In the genomic region with DNA sequence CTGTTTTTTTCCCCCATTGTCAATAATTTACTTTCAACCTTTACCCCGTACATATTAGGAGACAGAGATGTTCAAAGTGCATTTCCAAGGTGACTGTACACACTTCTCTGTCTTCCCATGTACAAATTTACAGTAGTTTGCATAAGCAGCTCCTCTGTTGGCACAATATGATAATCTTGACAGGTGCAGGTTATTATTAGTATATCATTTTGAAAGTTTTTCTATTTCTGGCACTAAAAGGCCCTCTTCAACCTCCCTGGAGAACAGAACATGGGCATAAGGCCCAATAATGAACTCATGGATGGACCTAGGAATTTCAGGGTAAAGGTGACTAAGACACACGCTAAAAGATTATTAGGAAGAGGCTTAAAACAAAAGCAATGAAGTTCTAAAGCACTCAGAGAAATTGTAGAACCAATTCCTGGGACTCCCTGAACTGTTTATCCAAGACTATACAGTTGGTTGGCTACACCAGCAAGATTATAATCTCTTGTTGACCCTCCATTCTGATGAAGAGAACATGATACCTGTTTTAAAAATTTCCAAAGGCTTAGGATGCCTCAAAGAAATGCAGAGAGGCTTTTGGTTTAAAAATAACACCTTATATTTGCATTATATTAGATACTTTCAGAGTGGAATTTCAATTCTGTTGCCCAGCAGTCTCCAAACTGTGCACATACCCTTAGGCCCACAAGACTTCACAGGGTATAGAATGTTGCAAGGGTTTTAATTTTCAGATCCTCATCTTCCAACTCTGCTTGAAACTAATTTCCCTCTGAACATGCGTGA, we compare ENCODE assay signal across 1 cellular context.
TF ChIP-seq lines count a peak whose summit lies in the region.

No MANE protein-coding gene starts in this region.

TF ChIP-seq in GM23338, 12 proteins besides CTCF, POLR2A, EP300 and RAD21 (continued from another document):
- TF ChIP-seq, protein P1, sequence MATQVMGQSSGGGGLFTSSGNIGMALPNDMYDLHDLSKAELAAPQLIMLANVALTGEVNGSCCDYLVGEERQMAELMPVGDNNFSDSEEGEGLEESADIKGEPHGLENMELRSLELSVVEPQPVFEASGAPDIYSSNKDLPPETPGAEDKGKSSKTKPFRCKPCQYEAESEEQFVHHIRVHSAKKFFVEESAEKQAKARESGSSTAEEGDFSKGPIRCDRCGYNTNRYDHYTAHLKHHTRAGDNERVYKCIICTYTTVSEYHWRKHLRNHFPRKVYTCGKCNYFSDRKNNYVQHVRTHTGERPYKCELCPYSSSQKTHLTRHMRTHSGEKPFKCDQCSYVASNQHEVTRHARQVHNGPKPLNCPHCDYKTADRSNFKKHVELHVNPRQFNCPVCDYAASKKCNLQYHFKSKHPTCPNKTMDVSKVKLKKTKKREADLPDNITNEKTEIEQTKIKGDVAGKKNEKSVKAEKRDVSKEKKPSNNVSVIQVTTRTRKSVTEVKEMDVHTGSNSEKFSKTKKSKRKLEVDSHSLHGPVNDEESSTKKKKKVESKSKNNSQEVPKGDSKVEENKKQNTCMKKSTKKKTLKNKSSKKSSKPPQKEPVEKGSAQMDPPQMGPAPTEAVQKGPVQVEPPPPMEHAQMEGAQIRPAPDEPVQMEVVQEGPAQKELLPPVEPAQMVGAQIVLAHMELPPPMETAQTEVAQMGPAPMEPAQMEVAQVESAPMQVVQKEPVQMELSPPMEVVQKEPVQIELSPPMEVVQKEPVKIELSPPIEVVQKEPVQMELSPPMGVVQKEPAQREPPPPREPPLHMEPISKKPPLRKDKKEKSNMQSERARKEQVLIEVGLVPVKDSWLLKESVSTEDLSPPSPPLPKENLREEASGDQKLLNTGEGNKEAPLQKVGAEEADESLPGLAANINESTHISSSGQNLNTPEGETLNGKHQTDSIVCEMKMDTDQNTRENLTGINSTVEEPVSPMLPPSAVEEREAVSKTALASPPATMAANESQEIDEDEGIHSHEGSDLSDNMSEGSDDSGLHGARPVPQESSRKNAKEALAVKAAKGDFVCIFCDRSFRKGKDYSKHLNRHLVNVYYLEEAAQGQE (IDR thresholded peaks at IDR 0.05; ENCODE audit: unreplicated experiment), result no peak
- TF ChIP-seq JUNB (IDR thresholded peaks at IDR 0.05; ENCODE audit: unreplicated experiment) (no peak), ZNF331 (CRISPR knock-in tag; IDR thresholded peaks at IDR 0.05; ENCODE audit: low read depth) (no peak), NANOG (IDR thresholded peaks at IDR 0.05; ENCODE audit: borderline replicate concordance) (no peak), EZH2phosphoT487 (IDR thresholded peaks at IDR 0.05; ENCODE audit: unreplicated experiment) (no peak), ZNF114 (CRISPR knock-in tag; IDR thresholded peaks at IDR 0.05) (no peak)
- TF ChIP-seq, protein P2, sequence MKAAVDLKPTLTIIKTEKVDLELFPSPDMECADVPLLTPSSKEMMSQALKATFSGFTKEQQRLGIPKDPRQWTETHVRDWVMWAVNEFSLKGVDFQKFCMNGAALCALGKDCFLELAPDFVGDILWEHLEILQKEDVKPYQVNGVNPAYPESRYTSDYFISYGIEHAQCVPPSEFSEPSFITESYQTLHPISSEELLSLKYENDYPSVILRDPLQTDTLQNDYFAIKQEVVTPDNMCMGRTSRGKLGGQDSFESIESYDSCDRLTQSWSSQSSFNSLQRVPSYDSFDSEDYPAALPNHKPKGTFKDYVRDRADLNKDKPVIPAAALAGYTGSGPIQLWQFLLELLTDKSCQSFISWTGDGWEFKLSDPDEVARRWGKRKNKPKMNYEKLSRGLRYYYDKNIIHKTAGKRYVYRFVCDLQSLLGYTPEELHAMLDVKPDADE (IDR thresholded peaks at IDR 0.05), result no peak
- TF ChIP-seq, protein P3, sequence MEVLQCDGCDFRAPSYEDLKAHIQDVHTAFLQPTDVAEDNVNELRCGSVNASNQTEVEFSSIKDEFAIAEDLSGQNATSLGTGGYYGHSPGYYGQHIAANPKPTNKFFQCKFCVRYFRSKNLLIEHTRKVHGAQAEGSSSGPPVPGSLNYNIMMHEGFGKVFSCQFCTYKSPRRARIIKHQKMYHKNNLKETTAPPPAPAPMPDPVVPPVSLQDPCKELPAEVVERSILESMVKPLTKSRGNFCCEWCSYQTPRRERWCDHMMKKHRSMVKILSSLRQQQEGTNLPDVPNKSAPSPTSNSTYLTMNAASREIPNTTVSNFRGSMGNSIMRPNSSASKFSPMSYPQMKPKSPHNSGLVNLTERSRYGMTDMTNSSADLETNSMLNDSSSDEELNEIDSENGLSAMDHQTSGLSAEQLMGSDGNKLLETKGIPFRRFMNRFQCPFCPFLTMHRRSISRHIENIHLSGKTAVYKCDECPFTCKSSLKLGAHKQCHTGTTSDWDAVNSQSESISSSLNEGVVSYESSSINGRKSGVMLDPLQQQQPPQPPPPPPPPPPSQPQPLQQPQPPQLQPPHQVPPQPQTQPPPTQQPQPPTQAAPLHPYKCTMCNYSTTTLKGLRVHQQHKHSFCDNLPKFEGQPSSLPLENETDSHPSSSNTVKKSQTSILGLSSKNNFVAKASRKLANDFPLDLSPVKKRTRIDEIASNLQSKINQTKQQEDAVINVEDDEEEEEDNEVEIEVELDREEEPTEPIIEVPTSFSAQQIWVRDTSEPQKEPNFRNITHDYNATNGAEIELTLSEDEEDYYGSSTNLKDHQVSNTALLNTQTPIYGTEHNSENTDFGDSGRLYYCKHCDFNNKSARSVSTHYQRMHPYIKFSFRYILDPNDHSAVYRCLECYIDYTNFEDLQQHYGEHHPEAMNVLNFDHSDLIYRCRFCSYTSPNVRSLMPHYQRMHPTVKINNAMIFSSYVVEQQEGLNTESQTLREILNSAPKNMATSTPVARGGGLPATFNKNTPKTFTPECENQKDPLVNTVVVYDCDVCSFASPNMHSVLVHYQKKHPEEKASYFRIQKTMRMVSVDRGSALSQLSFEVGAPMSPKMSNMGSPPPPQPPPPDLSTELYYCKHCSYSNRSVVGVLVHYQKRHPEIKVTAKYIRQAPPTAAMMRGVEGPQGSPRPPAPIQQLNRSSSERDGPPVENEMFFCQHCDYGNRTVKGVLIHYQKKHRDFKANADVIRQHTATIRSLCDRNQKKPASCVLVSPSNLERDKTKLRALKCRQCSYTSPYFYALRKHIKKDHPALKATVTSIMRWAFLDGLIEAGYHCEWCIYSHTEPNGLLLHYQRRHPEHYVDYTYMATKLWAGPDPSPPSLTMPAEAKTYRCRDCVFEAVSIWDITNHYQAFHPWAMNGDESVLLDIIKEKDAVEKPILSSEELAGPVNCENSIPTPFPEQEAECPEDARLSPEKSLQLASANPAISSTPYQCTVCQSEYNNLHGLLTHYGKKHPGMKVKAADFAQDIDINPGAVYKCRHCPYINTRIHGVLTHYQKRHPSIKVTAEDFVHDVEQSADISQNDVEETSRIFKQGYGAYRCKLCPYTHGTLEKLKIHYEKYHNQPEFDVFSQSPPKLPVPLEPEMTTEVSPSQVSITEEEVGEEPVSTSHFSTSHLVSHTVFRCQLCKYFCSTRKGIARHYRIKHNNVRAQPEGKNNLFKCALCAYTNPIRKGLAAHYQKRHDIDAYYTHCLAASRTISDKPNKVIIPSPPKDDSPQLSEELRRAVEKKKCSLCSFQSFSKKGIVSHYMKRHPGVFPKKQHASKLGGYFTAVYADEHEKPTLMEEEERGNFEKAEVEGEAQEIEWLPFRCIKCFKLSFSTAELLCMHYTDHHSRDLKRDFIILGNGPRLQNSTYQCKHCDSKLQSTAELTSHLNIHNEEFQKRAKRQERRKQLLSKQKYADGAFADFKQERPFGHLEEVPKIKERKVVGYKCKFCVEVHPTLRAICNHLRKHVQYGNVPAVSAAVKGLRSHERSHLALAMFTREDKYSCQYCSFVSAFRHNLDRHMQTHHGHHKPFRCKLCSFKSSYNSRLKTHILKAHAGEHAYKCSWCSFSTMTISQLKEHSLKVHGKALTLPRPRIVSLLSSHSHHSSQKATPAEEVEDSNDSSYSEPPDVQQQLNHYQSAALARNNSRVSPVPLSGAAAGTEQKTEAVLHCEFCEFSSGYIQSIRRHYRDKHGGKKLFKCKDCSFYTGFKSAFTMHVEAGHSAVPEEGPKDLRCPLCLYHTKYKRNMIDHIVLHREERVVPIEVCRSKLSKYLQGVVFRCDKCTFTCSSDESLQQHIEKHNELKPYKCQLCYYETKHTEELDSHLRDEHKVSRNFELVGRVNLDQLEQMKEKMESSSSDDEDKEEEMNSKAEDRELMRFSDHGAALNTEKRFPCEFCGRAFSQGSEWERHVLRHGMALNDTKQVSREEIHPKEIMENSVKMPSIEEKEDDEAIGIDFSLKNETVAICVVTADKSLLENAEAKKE (CRISPR knock-in tag; IDR thresholded peaks at IDR 0.05), result no peak
